ENCODE assay signal across 16 cellular contexts in genomic region chrX:119230850-119231249, GRCh38.
"Had no signal": no experiment of that assay in that cellular context is flagged by ENCODE, and none has a peak within 500 bp of the region (broad histone marks: within the 10 kb centered on the region; RNA-seq: fewer than 3 reads in every experiment).

No MANE protein-coding gene starts in this region.

- H3K9me3 Mint-ChIP-seq: activated naive CD4-positive, alpha-beta T cell treated with anti-CD3 and anti-CD28 coated beads, Interleukin-2, amount 50 U/mL, for 72 hours; dendritic cell treated with granulocyte-macrophage colony-stimulating factor and Interleukin-4, amounts not matched to agents 40 ng/mL and 50 ng/mL, for 4 days; natural killer cell treated with Interleukin-12 subunit alpha and Interleukin-12 subunit beta and Interleukin-15 and Interleukin-18, amount 100 ng/mL, for 72 hours; T-helper 1 cell treated with Interleukin-12 subunit alpha and Interleukin-12 subunit beta and Interleukin-4 antibody, amounts not matched to agents 30 μg/mL and 1 μg/mL, for 36 hours had no signal

- ATAC-seq: esophagus mucosa, gastrocnemius medialis, lower lobe of right lung, sciatic nerve had no signal

- H3K27ac Mint-ChIP-seq: activated naive CD4-positive, alpha-beta T cell treated with anti-CD3 and anti-CD28 coated beads, Interleukin-2, amount 50 U/mL, for 72 hours; dendritic cell treated with granulocyte-macrophage colony-stimulating factor and Interleukin-4, amounts not matched to agents 40 ng/mL and 50 ng/mL, for 4 days; natural killer cell treated with Interleukin-12 subunit alpha and Interleukin-12 subunit beta and Interleukin-15 and Interleukin-18, amount 100 ng/mL, for 72 hours; T-helper 1 cell treated with Interleukin-12 subunit alpha and Interleukin-12 subunit beta and Interleukin-4 antibody, amounts not matched to agents 30 μg/mL and 1 μg/mL, for 36 hours; type B pancreatic cell had no signal

- DNase-seq: activated CD8-positive, alpha-beta memory T cell treated with anti-CD3 and anti-CD28 coated beads for 24 hours; amniotic stem cell; effector CD8-positive, alpha-beta T cell; gastrocnemius medialis; head of caudate nucleus; lower lobe of right lung; stimulated activated CD8-positive, alpha-beta memory T cell treated with anti-CD3 and anti-CD28 coated beads, Interleukin-4, amount 100 ng/mL, for 48 hours; stomach; testis had no signal

- H3K4me3 Mint-ChIP-seq: dendritic cell treated with granulocyte-macrophage colony-stimulating factor and Interleukin-4, amounts not matched to agents 40 ng/mL and 50 ng/mL, for 4 days; natural killer cell treated with Interleukin-12 subunit alpha and Interleukin-12 subunit beta and Interleukin-15 and Interleukin-18, amount 100 ng/mL, for 72 hours; T-helper 1 cell treated with Interleukin-12 subunit alpha and Interleukin-12 subunit beta and Interleukin-4 antibody, amounts not matched to agents 30 μg/mL and 1 μg/mL, for 36 hours; type B pancreatic cell had no signal

- H3K36me3 Mint-ChIP-seq: activated naive CD4-positive, alpha-beta T cell treated with anti-CD3 and anti-CD28 coated beads, Interleukin-2, amount 50 U/mL, for 72 hours; natural killer cell treated with Interleukin-12 subunit alpha and Interleukin-12 subunit beta and Interleukin-15 and Interleukin-18, amount 100 ng/mL, for 72 hours; type B pancreatic cell had no signal

- H3K27me3 Mint-ChIP-seq: type B pancreatic cell had no signal
